ENCODE assay signal across 1 cellular context in genomic region chr21:39350094-39351006, GRCh38.
TF ChIP-seq lines count a peak whose summit lies in the region.

No MANE protein-coding gene starts in this region.

TF ChIP-seq in GM12878, 131 proteins besides CTCF, POLR2A, EP300 and RAD21 (continued from another document):
- TF ChIP-seq, protein P1, sequence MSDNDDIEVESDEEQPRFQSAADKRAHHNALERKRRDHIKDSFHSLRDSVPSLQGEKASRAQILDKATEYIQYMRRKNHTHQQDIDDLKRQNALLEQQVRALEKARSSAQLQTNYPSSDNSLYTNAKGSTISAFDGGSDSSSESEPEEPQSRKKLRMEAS (IDR thresholded peaks at IDR 0.05; ENCODE audit: low read depth, low read length): no peak
- TF ChIP-seq WRNIP1 (IDR thresholded peaks at IDR 0.05; ENCODE audit: borderline replicate concordance, low read depth, low read length) (no peak), SUZ12 (IDR thresholded peaks at IDR 0.05; ENCODE audit: unreplicated experiment) (no peak), CBFB (IDR thresholded peaks at IDR 0.05; ENCODE audit: low read depth) (no peak), YBX1 (IDR thresholded peaks at IDR 0.05) (no peak), BRCA1 (IDR thresholded peaks at IDR 0.05; ENCODE audit: low read depth, low read length) (no peak), BHLHE40 (IDR thresholded peaks at IDR 0.05; ENCODE audit: borderline replicate concordance in 1 of 2, low read depth in 2 of 2, low read length in 1 of 2) (no peak), SMAD1 (IDR thresholded peaks at IDR 0.05; ENCODE audit: low read depth, partially characterized antibody) (no peak), TAF1 (IDR thresholded peaks at IDR 0.05; ENCODE audit: borderline replicate concordance, low read depth, low read length) (no peak), NFIC (IDR thresholded peaks at IDR 0.05; ENCODE audit: low read depth, low read length) (no peak)
- TF ChIP-seq, protein P2, sequence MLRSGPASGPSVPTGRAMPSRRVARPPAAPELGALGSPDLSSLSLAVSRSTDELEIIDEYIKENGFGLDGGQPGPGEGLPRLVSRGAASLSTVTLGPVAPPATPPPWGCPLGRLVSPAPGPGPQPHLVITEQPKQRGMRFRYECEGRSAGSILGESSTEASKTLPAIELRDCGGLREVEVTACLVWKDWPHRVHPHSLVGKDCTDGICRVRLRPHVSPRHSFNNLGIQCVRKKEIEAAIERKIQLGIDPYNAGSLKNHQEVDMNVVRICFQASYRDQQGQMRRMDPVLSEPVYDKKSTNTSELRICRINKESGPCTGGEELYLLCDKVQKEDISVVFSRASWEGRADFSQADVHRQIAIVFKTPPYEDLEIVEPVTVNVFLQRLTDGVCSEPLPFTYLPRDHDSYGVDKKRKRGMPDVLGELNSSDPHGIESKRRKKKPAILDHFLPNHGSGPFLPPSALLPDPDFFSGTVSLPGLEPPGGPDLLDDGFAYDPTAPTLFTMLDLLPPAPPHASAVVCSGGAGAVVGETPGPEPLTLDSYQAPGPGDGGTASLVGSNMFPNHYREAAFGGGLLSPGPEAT (IDR thresholded peaks at IDR 0.05; ENCODE audit: low read depth): no peak
TF ChIP-seq in GM12878: peak in this region for 0.
